In genomic region chr15:29990035-29990434, GRCh38 we compare ENCODE assay signal across 26 cellular contexts.
"Had no signal": no experiment of that assay in that cellular context is flagged by ENCODE, and none has a peak within 500 bp of the region (broad histone marks: within the 10 kb centered on the region; RNA-seq: fewer than 3 reads in every experiment).

No MANE protein-coding gene starts in this region.

- H3K27ac ChIP-seq: brain microvascular endothelial cell, gastroesophageal sphincter, hepatocyte, ovary, stomach, suprapubic skin, tibial artery, upper lobe of right lung had no signal

- DNase-seq: activated CD4-positive, alpha-beta memory T cell treated with anti-CD3 and anti-CD28 coated beads, Interleukin-2, amount 10 ng/mL, durations not matched to agents 7 days and 5 days; activated CD4-positive, alpha-beta T cell treated with anti-CD3 and anti-CD28 coated beads for 1 hour; activated CD4-positive, alpha-beta T cell treated with anti-CD3 and anti-CD28 coated beads, Interleukin-2, amount 10 ng/mL, durations not matched to agents 7 days and 5 days; activated CD8-positive, alpha-beta memory T cell treated with anti-CD3 and anti-CD28 coated beads, Interleukin-2, amount 50 U/mL, for 48 hours; activated gamma-delta T cell; activated naive CD4-positive, alpha-beta T cell treated with anti-CD3 and anti-CD28 coated beads, Interleukin-2, amount 10 ng/mL, durations not matched to agents 7 days and 5 days; activated T-cell treated with anti-CD3 and anti-CD28 coated beads, Interleukin-2, amount 50 U/mL, for 24 hours; amniotic stem cell; brain microvascular endothelial cell; caudate nucleus; cortex of kidney; islet precursor cell; midbrain; naive thymus-derived CD4-positive, alpha-beta T cell; ovary; stimulated activated CD4-positive, alpha-beta T cell treated with anti-CD3 and anti-CD28 coated beads, Interleukin-15, amount 100 ng/mL, for 24 hours; stimulated activated CD4-positive, alpha-beta T cell treated with anti-CD3 and anti-CD28 coated beads, Interleukin-2, amount 100 ng/mL, for 24 hours; stimulated activated naive B cell treated with anti-CD40 and anti-IgM and Interleukin-4, amounts not matched to agents 10 μg/mL and 1 μg/mL and 100 μg/mL, for 72 hours; stomach; T1000; tibial artery; upper lobe of right lung had no signal

- ATAC-seq: gastroesophageal sphincter; naive thymus-derived CD4-positive, alpha-beta T cell; stimulated activated naive B cell treated with anti-CD40 and anti-IgM and Interleukin-4, amounts not matched to agents 10 μg/mL and 1 μg/mL and 100 μg/mL, for 72 hours; upper lobe of right lung; WTC11 had no signal
